ENCODE assay signal across 11 cellular contexts in the genomic region with DNA sequence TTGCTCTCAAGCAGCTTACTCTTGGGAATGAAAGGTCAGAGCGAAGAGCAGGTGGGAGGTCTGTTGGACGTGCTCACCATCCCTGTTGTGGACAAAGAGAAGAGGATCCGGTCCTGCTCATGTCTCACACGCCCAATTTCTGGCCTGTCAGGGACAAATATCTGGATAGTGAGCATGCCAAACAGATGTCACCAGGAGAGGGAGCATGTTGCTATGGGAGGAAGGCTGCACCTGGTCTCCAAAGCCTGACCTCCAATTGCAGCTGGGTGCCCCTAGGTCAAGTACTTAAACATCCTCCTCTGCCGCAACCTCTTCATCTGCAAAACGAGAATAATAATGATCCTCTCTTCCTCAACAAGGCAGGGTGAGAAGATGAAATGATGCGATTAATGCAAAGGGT. TPM values are rescaled to one million over a fixed set of nuclear protein-coding genes. Genes with fewer than 3 reads are reported as not detected.
DNase-seq lines count a peak whose midpoint lies in the region; ATAC-seq and TF ChIP-seq lines count a peak whose summit lies in the region.
"Had no signal": no experiment of that assay in that cellular context is flagged by ENCODE, and none has a peak within 500 bp of the region (broad histone marks: within the 10 kb centered on the region; RNA-seq: fewer than 3 reads in every experiment).

No MANE protein-coding gene starts in this region.

- H3K27ac Mint-ChIP-seq in osteocyte (ENCODE audit: unreplicated experiment) = no peak overlapping the region
- H3K27ac Mint-ChIP-seq: activated T-helper 1 cell treated with anti-CD3 and anti-CD28 coated beads, Interleukin-12 subunit alpha, Interleukin-12 subunit beta, Interleukin-2, Interleukin-4 antibody, amounts not matched to agents 30 ng/mL and 10 ng/mL and 1 ng/mL, durations not matched to agents 14 hours and 24 hours and 36 hours had no signal

- peaks cover 52% of the 10 kb centered on the region for H3K27me3 Mint-ChIP-seq in osteocyte (ENCODE audit: unreplicated experiment)

- ATAC-seq in HG03139 (IDR thresholded peaks at IDR 0.05; ENCODE audit: unreplicated experiment) = no peak

- H3K4me3 ChIP-seq in cardiac fibroblast (replicated peaks in 1 of 2; ENCODE audit: low read depth in 2 of 2, low read length in 2 of 2) = no peak overlapping the region

- H3K27ac ChIP-seq in RWPE1 = no peak overlapping the region

- POLR2A ChIA-PET in RWPE1 (lab: Yijun Ruan, JAX; ENCODE audit: low non-redundant PET) = no interaction called here

- H3K36me3 Mint-ChIP-seq in osteocyte (ENCODE audit: unreplicated experiment) = no peaks in the 10 kb centered on the region

- DNase-seq in NCI-H2227 (lab: John Stamatoyannopoulos, UW; ENCODE audit: unreplicated experiment) (peak; percentile 37), NCI-H2227 treated with DMSO at 0.1 percent for 48 hours (lab: John Stamatoyannopoulos, UW) (no peak), NCI-H1694 treated with DMSO at 0.1 percent for 48 hours (lab: John Stamatoyannopoulos, UW) (peak; percentile 11), cardiac fibroblast (ENCODE audit: low read depth in 2 of 2) (peak in 1 of 2 donors; percentile 9), osteocyte (ENCODE audit: extremely low spot score, unreplicated experiment) (no peak), RWPE1 (ENCODE audit: low spot score) (no peak), KG1 (lab: John Stamatoyannopoulos, UW) (no peak)
- DNase-seq: hippocampal formation; stimulated activated naive CD4-positive, alpha-beta T cell had no signal

- H3K9me3 Mint-ChIP-seq in osteocyte (ENCODE audit: unreplicated experiment) = no peaks in the 10 kb centered on the region
- H3K9me3 Mint-ChIP-seq: activated T-helper 1 cell treated with anti-CD3 and anti-CD28 coated beads, Interleukin-12 subunit alpha, Interleukin-12 subunit beta, Interleukin-2, Interleukin-4 antibody, amounts not matched to agents 30 ng/mL and 10 ng/mL and 1 ng/mL, durations not matched to agents 14 hours and 24 hours and 36 hours had no signal

- H3K4me1 Mint-ChIP-seq in osteocyte (ENCODE audit: unreplicated experiment) = no peaks in the 10 kb centered on the region

- CTCF ChIA-PET in RWPE1 (lab: Yijun Ruan, JAX) = interaction anchor here (1.4 kb wide), 1 partner anchor 234 kb away, joined by 3 read pairs; no protein-coding TSS in a partner anchor

- H3K4me3 Mint-ChIP-seq in osteocyte (ENCODE audit: unreplicated experiment) = no peak overlapping the region
- H3K4me3 Mint-ChIP-seq: activated T-helper 1 cell treated with anti-CD3 and anti-CD28 coated beads, Interleukin-12 subunit alpha, Interleukin-12 subunit beta, Interleukin-2, Interleukin-4 antibody, amounts not matched to agents 30 ng/mL and 10 ng/mL and 1 ng/mL, durations not matched to agents 14 hours and 24 hours and 36 hours had no signal

- peak; percentile 23 for TF ChIP-seq CTCF in cardiac fibroblast (IDR thresholded peaks at IDR 0.05; ENCODE audit: low read depth, low read length)
- peak; percentile 21 for TF ChIP-seq CTCF in osteocyte (IDR thresholded peaks at IDR 0.05)
- no peak for TF ChIP-seq CTCF in RWPE1 (conservative IDR thresholded peaks at IDR 0.05; ENCODE audit: low read depth)

RNA-seq across cellular contexts. Expression of a gene that starts 53.4 kb away (rescaled TPM):
- total RNA-seq in osteocyte = 0.19 TPM in 1 of 2 replicates, not detected in the other
- total RNA-seq: activated T-helper 1 cell treated with anti-CD3 and anti-CD28 coated beads, Interleukin-12 subunit alpha, Interleukin-12 subunit beta, Interleukin-2, Interleukin-4 antibody, amounts not matched to agents 30 ng/mL and 10 ng/mL and 1 ng/mL, durations not matched to agents 14 hours and 24 hours and 36 hours had no signal

Comparison
In these comparisons a context has a peak if more than half of its experiments do, and no peak if none do; other contexts are left out.
1. DNase-seq: peak in NCI-H2227 (single experiment) and NCI-H1694 treated with DMSO at 0.1 percent for 48 hours (single experiment); none in NCI-H2227 treated with DMSO at 0.1 percent for 48 hours (single experiment), osteocyte (single experiment), RWPE1 (single experiment) and KG1 (single experiment).